Comparison of ENCODE assay signal across 8 cellular contexts in genomic region chr17:39164675-39165143, GRCh38. TPM values are rescaled to one million over a fixed set of nuclear protein-coding genes. Genes with fewer than 3 reads are reported as not detected.
A peak's percentile ranks its signal among the peaks of the same experiment; 100 is the strongest.
DNase-seq lines count a peak whose midpoint lies in the region; ATAC-seq and TF ChIP-seq lines count a peak whose summit lies in the region.

No MANE protein-coding gene starts in this region.

- peaks cover 18% of the 10 kb centered on the region for H3K27me3 Mint-ChIP-seq in activated T-helper 17 cell treated with anti-CD3 and anti-CD28 coated beads, Interleukin-2, amount 50 U/mL, for 72 hours
- peaks cover 62% of the 10 kb centered on the region for H3K27me3 Mint-ChIP-seq in nephron progenitor cell (ENCODE audit: low read depth, poor library complexity)

- peaks cover 11% of the 10 kb centered on the region for H3K4me1 Mint-ChIP-seq in activated T-helper 17 cell treated with anti-CD3 and anti-CD28 coated beads, Interleukin-2, amount 50 U/mL, for 72 hours
- peaks cover 38% of the 10 kb centered on the region for H3K4me1 Mint-ChIP-seq in nephron progenitor cell

- H3K27ac Mint-ChIP-seq in activated T-helper 17 cell treated with anti-CD3 and anti-CD28 coated beads, Interleukin-2, amount 50 U/mL, for 72 hours, result peak overlapping the region; percentile 42
- H3K27ac Mint-ChIP-seq in nephron progenitor cell, result no peak overlapping the region

- DNase-seq in A172 (ENCODE audit: low spot score) (peak; percentile 64), HT-29 (ENCODE audit: low spot score) (peak; percentile 79), RPMI8226 (peak; percentile 85), fibroblast of villous mesenchyme (ENCODE audit: low read depth) (peak; percentile 84), nephron progenitor cell (peak; percentile 88)
- peak; percentile 78 for DNase-seq in stimulated activated naive CD4-positive, alpha-beta T cell treated with Interleukin-2 at 50 U/mL for 16 hours (lab: John Stamatoyannopoulos, UW)

- peak; percentile 76 for ATAC-seq in GM18511 (IDR thresholded peaks at IDR 0.05; ENCODE audit: unreplicated experiment)
- peak; percentile 94 for ATAC-seq in activated T-helper 17 cell treated with anti-CD3 and anti-CD28 coated beads, Interleukin-2, amount 50 U/mL, for 72 hours (replicated peaks)

- no peaks in the 10 kb centered on the region for H3K9me3 Mint-ChIP-seq in activated T-helper 17 cell treated with anti-CD3 and anti-CD28 coated beads, Interleukin-2, amount 50 U/mL, for 72 hours
- H3K9me3 Mint-ChIP-seq in nephron progenitor cell, result peaks cover 9% of the 10 kb centered on the region

- TF ChIP-seq CTCF in fibroblast of villous mesenchyme (IDR thresholded peaks at IDR 0.05; ENCODE audit: insufficient read depth, low read depth, low read length), result peak; percentile 94
- TF ChIP-seq CTCF in nephron progenitor cell (IDR thresholded peaks at IDR 0.05), result peak; percentile 67

- H3K4me3 Mint-ChIP-seq in activated T-helper 17 cell treated with anti-CD3 and anti-CD28 coated beads, Interleukin-2, amount 50 U/mL, for 72 hours, result peak overlapping the region; percentile 81
- peak overlapping the region; percentile 86 for H3K4me3 Mint-ChIP-seq in nephron progenitor cell

- no peaks in the 10 kb centered on the region for H3K36me3 Mint-ChIP-seq in activated T-helper 17 cell treated with anti-CD3 and anti-CD28 coated beads, Interleukin-2, amount 50 U/mL, for 72 hours (ENCODE audit: low read depth)
- no peaks in the 10 kb centered on the region for H3K36me3 Mint-ChIP-seq in nephron progenitor cell (ENCODE audit: low read depth)

- peak overlapping the region; percentile 56 for H3K4me3 ChIP-seq in fibroblast of villous mesenchyme (ENCODE audit: low read depth, low read length)

RNA-seq across cellular contexts. Expression of gene ARL5C, which starts 1.3 kb away (rescaled TPM):
- not detected in 2 replicates for total RNA-seq in A172 (2014; rRNA removed; shearing (Covaris generic))
- not detected in 2 replicates for total RNA-seq in HT-29 (2014; rRNA removed; shearing (Covaris generic))
- not detected for total RNA-seq in activated T-helper 17 cell treated with anti-CD3 and anti-CD28 coated beads, Interleukin-2, amount 50 U/mL, for 72 hours
- not detected in 2 replicates for total RNA-seq in fibroblast of villous mesenchyme

RNA-seq across cellular contexts. Expression of gene PLXDC1, which starts 13.3 kb away (rescaled TPM):
- 0.64 and 2.1 TPM in 2 replicates for total RNA-seq in A172 (2014; rRNA removed; shearing (Covaris generic))
- not detected in 2 replicates for total RNA-seq in HT-29 (2014; rRNA removed; shearing (Covaris generic))
- 1 to 10 TPM in 1 of 2 donors, under 1 TPM in 1; 0.41 to 2.1 TPM for total RNA-seq in activated T-helper 17 cell treated with anti-CD3 and anti-CD28 coated beads, Interleukin-2, amount 50 U/mL, for 72 hours
- 0.43 and 0.64 TPM in 2 replicates for total RNA-seq in fibroblast of villous mesenchyme

RNA-seq across cellular contexts. Expression of gene CACNB1, which starts 32.8 kb away (rescaled TPM):
- 4.0 and 4.5 TPM in 2 replicates for total RNA-seq in A172 (2014; rRNA removed; shearing (Covaris generic))
- total RNA-seq in HT-29 (2014; rRNA removed; shearing (Covaris generic)), result 3.5 and 6.5 TPM in 2 replicates
- total RNA-seq in activated T-helper 17 cell treated with anti-CD3 and anti-CD28 coated beads, Interleukin-2, amount 50 U/mL, for 72 hours, result 10 to 100 TPM; 22.6 to 24.2 TPM
- 7.7 and 7.8 TPM in 2 replicates for total RNA-seq in fibroblast of villous mesenchyme

RNA-seq across cellular contexts. Expression of gene RPL19, which starts 35.4 kb away (rescaled TPM):
- 2,332 and 2,918 TPM in 2 replicates for total RNA-seq in A172 (2014; rRNA removed; shearing (Covaris generic))
- 2,436 and 2,711 TPM in 2 replicates for total RNA-seq in HT-29 (2014; rRNA removed; shearing (Covaris generic))
- total RNA-seq in activated T-helper 17 cell treated with anti-CD3 and anti-CD28 coated beads, Interleukin-2, amount 50 U/mL, for 72 hours, result 1,000 to 10,000 TPM; 2,432 to 2,485 TPM
- 1,210 and 1,346 TPM in 2 replicates for total RNA-seq in fibroblast of villous mesenchyme

Comparison
In these comparisons a context has a peak if more than half of its experiments do, and no peak if none do; other contexts are left out.
1. Peak in every context shown above with its lines: DNase-seq, ATAC-seq and H3K4me3 ChIP-seq.